Comparison of ENCODE assay signal across 8 cellular contexts in genomic region chr16:29819506-29819905, GRCh38. TPM values are rescaled to one million over a fixed set of nuclear protein-coding genes. Genes with fewer than 3 reads are reported as not detected.
DNase-seq lines count a peak whose midpoint lies in the region; ATAC-seq and TF ChIP-seq lines count a peak whose summit lies in the region.

No MANE protein-coding gene starts in this region.

- H3K36me3 ChIP-seq in upper lobe of left lung, result peaks cover 0 to 15% (median 5%) of the 10 kb centered on the region in 4 donors

- no peak for ATAC-seq in activated naive CD8-positive, alpha-beta T cell treated with anti-CD3 and anti-CD28 coated beads, Interleukin-2, amount 10 ng/mL, durations not matched to agents 7 days and 5 days (ENCODE audit: low read depth)
- ATAC-seq in left colon (peak; percentile 16), upper lobe of left lung (ENCODE audit: low FRiP score in 2 of 2) (no peak), GM21529 (IDR thresholded peaks at IDR 0.05; ENCODE audit: unreplicated experiment) (no peak)

- peaks cover 13% of the 10 kb centered on the region for H3K36me3 Mint-ChIP-seq in activated naive CD4-positive, alpha-beta T cell treated with anti-CD3 and anti-CD28 coated beads, Interleukin-2, amount 50 U/mL, for 24 hours
- H3K36me3 Mint-ChIP-seq in activated naive CD8-positive, alpha-beta T cell treated with anti-CD3 and anti-CD28 coated beads, Interleukin-2, amount 10 ng/mL, durations not matched to agents 7 days and 5 days, result peaks cover 27% of the 10 kb centered on the region

- TF ChIP-seq CTCF in upper lobe of left lung (IDR thresholded peaks at IDR 0.05), result no peak

- peak overlapping the region in 3 of 4 donors; percentile 72 to 82 (median 74) for H3K4me3 ChIP-seq in upper lobe of left lung

- H3K27ac Mint-ChIP-seq in activated naive CD4-positive, alpha-beta T cell treated with anti-CD3 and anti-CD28 coated beads, Interleukin-2, amount 50 U/mL, for 24 hours, result peak overlapping the region; percentile 99
- H3K27ac Mint-ChIP-seq in activated naive CD8-positive, alpha-beta T cell treated with anti-CD3 and anti-CD28 coated beads, Interleukin-2, amount 10 ng/mL, durations not matched to agents 7 days and 5 days, result peak overlapping the region; percentile 86

- H3K9me3 Mint-ChIP-seq in activated naive CD4-positive, alpha-beta T cell treated with anti-CD3 and anti-CD28 coated beads, Interleukin-2, amount 50 U/mL, for 24 hours, result no peaks in the 10 kb centered on the region
- no peaks in the 10 kb centered on the region for H3K9me3 Mint-ChIP-seq in activated naive CD8-positive, alpha-beta T cell treated with anti-CD3 and anti-CD28 coated beads, Interleukin-2, amount 10 ng/mL, durations not matched to agents 7 days and 5 days

- peaks cover 73% of the 10 kb centered on the region for H3K4me1 Mint-ChIP-seq in activated naive CD4-positive, alpha-beta T cell treated with anti-CD3 and anti-CD28 coated beads, Interleukin-2, amount 50 U/mL, for 24 hours
- H3K4me1 Mint-ChIP-seq in activated naive CD8-positive, alpha-beta T cell treated with anti-CD3 and anti-CD28 coated beads, Interleukin-2, amount 10 ng/mL, durations not matched to agents 7 days and 5 days, result peaks cover 43% of the 10 kb centered on the region

- WGBS in upper lobe of left lung, 2 donors, result 64 to 73% methylated on average over 15 of the region's 15 CpGs

- H3K27me3 Mint-ChIP-seq in activated naive CD4-positive, alpha-beta T cell treated with anti-CD3 and anti-CD28 coated beads, Interleukin-2, amount 50 U/mL, for 24 hours, result no peaks in the 10 kb centered on the region
- no peaks in the 10 kb centered on the region for H3K27me3 Mint-ChIP-seq in activated naive CD8-positive, alpha-beta T cell treated with anti-CD3 and anti-CD28 coated beads, Interleukin-2, amount 10 ng/mL, durations not matched to agents 7 days and 5 days

- no peak for TF ChIP-seq EP300 in upper lobe of left lung (IDR thresholded peaks at IDR 0.05)

- peaks cover 66 to 82% (median 74%) of the 10 kb centered on the region in 4 donors for H3K4me1 ChIP-seq in upper lobe of left lung

- no peaks in the 10 kb centered on the region for H3K27me3 ChIP-seq in upper lobe of left lung

- H3K4me3 Mint-ChIP-seq in activated naive CD4-positive, alpha-beta T cell treated with anti-CD3 and anti-CD28 coated beads, Interleukin-2, amount 50 U/mL, for 24 hours, result peak overlapping the region; percentile 96
- peak overlapping the region; percentile 96 for H3K4me3 Mint-ChIP-seq in activated naive CD8-positive, alpha-beta T cell treated with anti-CD3 and anti-CD28 coated beads, Interleukin-2, amount 10 ng/mL, durations not matched to agents 7 days and 5 days

- intact Hi-C loops in left colon (cut with DNase I, micrococcal nuclease), result no loop called here

- no peaks in the 10 kb centered on the region for H3K9me3 ChIP-seq in upper lobe of left lung

- DNase-seq in activated naive CD4-positive, alpha-beta T cell treated with anti-CD3 and anti-CD28 coated beads, Interleukin-2, amount 50 U/mL, for 16 hours, result no peak
- DNase-seq in activated naive CD8-positive, alpha-beta T cell treated with anti-CD3 and anti-CD28 coated beads, Interleukin-2, amount 10 ng/mL, durations not matched to agents 7 days and 5 days, result no peak
- DNase-seq in left colon (peak; percentile 53 to 61), upper lobe of left lung (peak; percentile 65 to 67), SHP77 (lab: John Stamatoyannopoulos, UW) (no peak), AG08396 (ENCODE audit: low spot score) (no peak)

- POLR2A ChIA-PET in activated naive CD8-positive, alpha-beta T cell treated with anti-CD3 and anti-CD28 coated beads, Interleukin-2, amount 10 ng/mL, durations not matched to agents 7 days and 5 days (lab: Charles Lee), result interaction anchor here (0.8 to 4.3 kb wide), 8 partner anchors 7 to 117 kb away, joined by 4 to 82 read pairs (median 18); partner anchors contain the start of genes KIF22 and MAZ

- TF ChIP-seq POLR2A in upper lobe of left lung (IDR thresholded peaks at IDR 0.05), result no peak

- peak overlapping the region; percentile 91 to 93 (median 92) for H3K27ac ChIP-seq in upper lobe of left lung

RNA-seq across cellular contexts. Expression of gene MVP, which starts 0.8 kb away (rescaled TPM):
- total RNA-seq in activated naive CD8-positive, alpha-beta T cell treated with anti-CD3 and anti-CD28 coated beads, Interleukin-2, amount 10 ng/mL, durations not matched to agents 7 days and 5 days, result 100 to 1,000 TPM; 130 to 136 TPM
- total RNA-seq in left colon, result 100 to 1,000 TPM; 467 to 578 TPM
- total RNA-seq in upper lobe of left lung, result 100 to 1,000 TPM; 260 to 411 (median 312) TPM

RNA-seq across cellular contexts. Expression of gene PAGR1, which starts 3.6 kb away (rescaled TPM):
- 10 to 100 TPM; 29.8 to 34.3 TPM for total RNA-seq in activated naive CD8-positive, alpha-beta T cell treated with anti-CD3 and anti-CD28 coated beads, Interleukin-2, amount 10 ng/mL, durations not matched to agents 7 days and 5 days
- 10 to 100 TPM; 16.8 to 17.4 TPM for total RNA-seq in left colon
- 10 to 100 TPM; 22.6 to 49.5 (median 34.6) TPM for total RNA-seq in upper lobe of left lung

RNA-seq across cellular contexts. Expression of gene PRRT2, which starts 7.5 kb away (rescaled TPM):
- total RNA-seq in activated naive CD8-positive, alpha-beta T cell treated with anti-CD3 and anti-CD28 coated beads, Interleukin-2, amount 10 ng/mL, durations not matched to agents 7 days and 5 days, result 1 to 10 TPM; 2.2 to 2.3 TPM
- total RNA-seq in left colon (1 to 10 TPM; 1.3 to 2.0 TPM), upper lobe of left lung (10 to 100 TPM in 2 of 6 donors, 1 to 10 TPM in 4; 1.4 to 13.6 (median 2.5) TPM)

RNA-seq across cellular contexts. Expression of gene MAZ, which starts 13.2 kb away (rescaled TPM):
- 100 to 1,000 TPM; 395 to 418 TPM for total RNA-seq in activated naive CD8-positive, alpha-beta T cell treated with anti-CD3 and anti-CD28 coated beads, Interleukin-2, amount 10 ng/mL, durations not matched to agents 7 days and 5 days
- 100 to 1,000 TPM; 252 to 365 TPM for total RNA-seq in left colon
- total RNA-seq in upper lobe of left lung, result 100 to 1,000 TPM in 5 of 6 donors, 10 to 100 TPM in 1; 83.7 to 232 (median 165) TPM

RNA-seq across cellular contexts. Expression of gene KIF22, which starts 29.0 kb away (rescaled TPM):
- 100 to 1,000 TPM; 191 to 199 TPM for total RNA-seq in activated naive CD8-positive, alpha-beta T cell treated with anti-CD3 and anti-CD28 coated beads, Interleukin-2, amount 10 ng/mL, durations not matched to agents 7 days and 5 days
- total RNA-seq in left colon, result 10 to 100 TPM; 53.0 to 55.2 TPM
- total RNA-seq in upper lobe of left lung, result 10 to 100 TPM in 5 of 6 donors, 1 to 10 TPM in 1; 9.1 to 43.5 (median 26.6) TPM

Comparison
In these comparisons a context has a peak if more than half of its experiments do, and no peak if none do; other contexts are left out.
1. DNase-seq: peak in left colon (2 of 2) and upper lobe of left lung (2 of 2); none in activated naive CD4-positive, alpha-beta T cell treated with anti-CD3 and anti-CD28 coated beads, Interleukin-2, amount 50 U/mL, for 16 hours (single experiment), activated naive CD8-positive, alpha-beta T cell treated with anti-CD3 and anti-CD28 coated beads, Interleukin-2, amount 10 ng/mL, durations not matched to agents 7 days and 5 days (single experiment), SHP77 (0 of 2) and AG08396 (single experiment).